In genomic region chr2:29372185-29372584, GRCh38 we compare ENCODE assay signal across 15 cellular contexts.
"Had no signal": no experiment of that assay in that cellular context is flagged by ENCODE, and none has a peak within 500 bp of the region (broad histone marks: within the 10 kb centered on the region; RNA-seq: fewer than 3 reads in every experiment).

No MANE protein-coding gene starts in this region.

- H3K27me3 ChIP-seq: pancreas had no signal

- H3K36me3 ChIP-seq: left ventricle myocardium inferior, pancreas had no signal

- H3K4me1 ChIP-seq: left ventricle myocardium inferior had no signal

- DNase-seq: activated CD4-positive, alpha-beta T cell treated with anti-CD3 and anti-CD28 coated beads for 4 hours; activated CD8-positive, alpha-beta T cell treated with anti-CD3 and anti-CD28 coated beads for 36 hours; activated effector memory CD4-positive, alpha-beta T cell treated with Interleukin-2 at 50 U/mL for 16 hours; activated T-cell treated with anti-CD3 and anti-CD28 coated beads, Interleukin-2, amount 50 U/mL, for 4 hours; cortex of kidney; effector CD8-positive, alpha-beta T cell; islet precursor cell; left ventricle myocardium inferior; naive thymus-derived CD8-positive, alpha-beta T cell; pancreas; stimulated activated CD4-positive, alpha-beta T cell treated with anti-CD3 and anti-CD28 coated beads, Interleukin-2, amount 100 ng/mL, for 48 hours; T-helper 17 cell had no signal

- H3K27ac ChIP-seq: epithelial cell of prostate, left ventricle myocardium inferior had no signal

- H3K9me3 ChIP-seq: left ventricle myocardium inferior, pancreas had no signal

- ATAC-seq: activated CD8-positive, alpha-beta T cell treated with anti-CD3 and anti-CD28 coated beads for 36 hours; activated T-cell treated with anti-CD3 and anti-CD28 coated beads, Interleukin-2, amount 50 U/mL, for 4 hours; naive thymus-derived CD8-positive, alpha-beta T cell; stimulated activated memory B cell treated with anti-CD40 and anti-IgM and Interleukin-4, amounts not matched to agents 10 μg/mL and 1 μg/mL and 100 μg/mL, for 72 hours; T-helper 17 cell; WTC11 had no signal

- H3K4me3 ChIP-seq: left ventricle myocardium inferior, pancreas had no signal
